In genomic region chr16:81516478-81517149, GRCh38 we compare ENCODE assay signal across 21 cellular contexts.
DNase-seq lines count a peak whose midpoint lies in the region; ATAC-seq and TF ChIP-seq lines count a peak whose summit lies in the region.
"Had no signal": no experiment of that assay in that cellular context is flagged by ENCODE, and none has a peak within 500 bp of the region (broad histone marks: within the 10 kb centered on the region; RNA-seq: fewer than 3 reads in every experiment).

No MANE protein-coding gene starts in this region.

- H3K9me3 Mint-ChIP-seq in Calu3 (ENCODE audit: low read depth, unreplicated experiment) = no peaks in the 10 kb centered on the region

- H3K27ac Mint-ChIP-seq in Calu3 (ENCODE audit: unreplicated experiment) = peak overlapping the region; percentile 28

- peaks cover 59% of the 10 kb centered on the region for H3K4me1 Mint-ChIP-seq in Calu3 (ENCODE audit: low read depth, unreplicated experiment)

- BruUV-seq in Calu3 (replicated peaks; lab: Mats Ljungman, UMichigan) = no TSS peak

- ATAC-seq in SK-N-SH treated with all-trans-retinoic acid at 6 μM for 48 hours = peak; percentile 66
- ATAC-seq in GM21381 (IDR thresholded peaks at IDR 0.05; ENCODE audit: unreplicated experiment) = no peak
- ATAC-seq in GM19324 (IDR thresholded peaks at IDR 0.05; ENCODE audit: low FRiP score, unreplicated experiment) = no peak
- no peak for ATAC-seq in HG02623 (IDR thresholded peaks at IDR 0.05; ENCODE audit: unreplicated experiment)

- intact Hi-C loops in Calu3 (cut with micrococcal nuclease; ENCODE audit: unreplicated experiment) (no loop called here), posterior vena cava (cut with DNase I) (no loop called here)

- no peak for DNase-seq in Calu3
- DNase-seq in fibroblast of the aortic adventitia (ENCODE audit: low read depth) = peak; percentile 80
- DNase-seq in posterior vena cava (ENCODE audit: low spot score) = peak; percentile 92
- no peak for DNase-seq in activated naive CD4-positive, alpha-beta T cell treated with anti-CD3 and anti-CD28 coated beads, Interleukin-2, amount 50 U/mL, for 16 hours
- DNase-seq: activated CD8-positive, alpha-beta memory T cell treated with anti-CD3 and anti-CD28 coated beads for 24 hours; amniotic stem cell; caudate nucleus; effector memory CD4-positive, alpha-beta T cell; EL; Karpas-422; kidney glomerular epithelial cell; NCI-H1048; NCI-H2029 treated with DMSO at 0.1 percent for 48 hours; NCI-H510A; stimulated activated CD4-positive, alpha-beta T cell treated with anti-CD3 and anti-CD28 coated beads, Interleukin-1b, Interleukin-23, amount 100 ng/mL, for 48 hours; stomach; uterus had no signal

- no peak for TF ChIP-seq CTCF in Calu3 (IDR thresholded peaks at IDR 0.05; ENCODE audit: unreplicated experiment)
- no peak for TF ChIP-seq CTCF in fibroblast of the aortic adventitia (IDR thresholded peaks at IDR 0.05; ENCODE audit: insufficient read depth, low read length)

- no peak overlapping the region for H3K4me3 Mint-ChIP-seq in Calu3 (ENCODE audit: low read depth, unreplicated experiment)

- H3K27me3 Mint-ChIP-seq in Calu3 (ENCODE audit: unreplicated experiment) = no peaks in the 10 kb centered on the region

- peaks cover 29% of the 10 kb centered on the region for H3K36me3 Mint-ChIP-seq in Calu3 (ENCODE audit: insufficient read depth, unreplicated experiment)

- CTCF ChIA-PET in Calu3 (lab: Charles Lee) = interaction anchor here (0.6 kb wide), 1 partner anchor 108 kb away, joined by 4 read pairs; no protein-coding TSS in a partner anchor

- no peak overlapping the region for H3K4me3 ChIP-seq in fibroblast of the aortic adventitia (ENCODE audit: low read depth, low read length)
- H3K4me3 ChIP-seq: stomach, uterus had no signal

TF ChIP-seq in SK-N-SH treated with all-trans-retinoic acid at 6 μM for 48 hours, 23 proteins besides CTCF, POLR2A, EP300 and RAD21 (continues in another document):
- TF ChIP-seq ESRRG (CRISPR knock-in tag; IDR thresholded peaks at IDR 0.05) (0 out of 2 replicates have a peak, but pooled peaks have one; percentile 27), PATZ1 (CRISPR knock-in tag; IDR thresholded peaks at IDR 0.05; ENCODE audit: borderline replicate concordance) (no peak), PPARA (CRISPR knock-in tag; IDR thresholded peaks at IDR 0.05; ENCODE audit: borderline replicate concordance) (no peak), RARB (CRISPR knock-in tag; IDR thresholded peaks at IDR 0.05) (no peak), POU6F1 (CRISPR knock-in tag; IDR thresholded peaks at IDR 0.05; ENCODE audit: borderline replicate concordance, low read depth) (no peak), TSHZ2 (CRISPR knock-in tag; IDR thresholded peaks at IDR 0.05) (peak; percentile 82; the same call in 1 of the 2 replicates), ZNF565 (CRISPR knock-in tag; conservative IDR thresholded peaks at IDR 0.05; ENCODE audit: low read depth) (no peak), ZNF70 (CRISPR knock-in tag; IDR thresholded peaks at IDR 0.05) (peak; percentile 46; the same call in 1 of the 2 replicates), CREB5 (CRISPR knock-in tag; IDR thresholded peaks at IDR 0.05; ENCODE audit: low read depth) (peak; percentile 74), ZFP30 (CRISPR knock-in tag; IDR thresholded peaks at IDR 0.05) (no peak), CSRNP3 (CRISPR knock-in tag; IDR thresholded peaks at IDR 0.05) (peak; percentile 29; the same call in 1 of the 2 replicates), ZFP3 (CRISPR knock-in tag; IDR thresholded peaks at IDR 0.05) (peak; percentile 80), ZC3H10 (CRISPR knock-in tag; IDR thresholded peaks at IDR 0.05) (no peak), BACH2 (CRISPR knock-in tag; IDR thresholded peaks at IDR 0.05; ENCODE audit: borderline replicate concordance) (no peak), ISL1 (CRISPR knock-in tag; IDR thresholded peaks at IDR 0.05) (peak; percentile 50), TOX (CRISPR knock-in tag; IDR thresholded peaks at IDR 0.05; ENCODE audit: borderline replicate concordance) (no peak), SNAI2 (CRISPR knock-in tag; IDR thresholded peaks at IDR 0.05) (peak; percentile 84; the same call in 1 of the 2 replicates), OSR1 (CRISPR knock-in tag; IDR thresholded peaks at IDR 0.05) (no peak), TCF4 (CRISPR knock-in tag; IDR thresholded peaks at IDR 0.05; ENCODE audit: borderline replicate concordance) (peak; percentile 97), CSDC2 (CRISPR knock-in tag; IDR thresholded peaks at IDR 0.05) (no peak), ARNTL (CRISPR knock-in tag; IDR thresholded peaks at IDR 0.05; ENCODE audit: borderline replicate concordance, low read depth) (no peak), GLIS3 (CRISPR knock-in tag; IDR thresholded peaks at IDR 0.05) (0 out of 2 replicates have a peak, but pooled peaks have one; percentile 49)

Comparison
In these comparisons a context has a peak if more than half of its experiments do, and no peak if none do; other contexts are left out.
1. DNase-seq: peak in fibroblast of the aortic adventitia (single experiment) and posterior vena cava (single experiment); none in Calu3 (single experiment) and activated naive CD4-positive, alpha-beta T cell treated with anti-CD3 and anti-CD28 coated beads, Interleukin-2, amount 50 U/mL, for 16 hours (single experiment).